In genomic region chr1:154081386-154082126, GRCh38 we compare ENCODE assay signal across 22 cellular contexts.
"Had no signal": no experiment of that assay in that cellular context is flagged by ENCODE, and none has a peak within 500 bp of the region (broad histone marks: within the 10 kb centered on the region; RNA-seq: fewer than 3 reads in every experiment).

No MANE protein-coding gene starts in this region.

- H3K27me3 ChIP-seq: adrenal gland had no signal

- H3K9me3 ChIP-seq: adrenal gland, SK-N-SH had no signal

- H3K4me3 ChIP-seq: adrenal gland had no signal

- H3K4me1 ChIP-seq: adrenal gland had no signal

- H3K27ac ChIP-seq: adrenal gland, VCaP had no signal

- DNase-seq: activated CD4-positive, alpha-beta T cell treated with anti-CD3 and anti-CD28 coated beads for 4 hours; activated CD8-positive, alpha-beta memory T cell treated with anti-CD3 and anti-CD28 coated beads, Interleukin-2, amount 50 U/mL, for 4 hours; activated CD8-positive, alpha-beta T cell treated with anti-CD3 and anti-CD28 coated beads for 36 hours; activated naive CD4-positive, alpha-beta T cell treated with anti-CD3 and anti-CD28 coated beads, Interleukin-2, amount 50 U/mL, for 16 hours; activated naive CD8-positive, alpha-beta T cell treated with anti-CD3 and anti-CD28 coated beads, Interleukin-2, amount 10 ng/mL, durations not matched to agents 7 days and 5 days; activated T-cell treated with anti-CD3 and anti-CD28 coated beads, Interleukin-2, amount 50 U/mL, for 72 hours; adrenal gland; aorta; NCI-H1048; NCI-H1417; NCI-H2029; NCI-H2107; NCI-H2171 treated with DMSO at 0.1 percent for 48 hours; NCI-H226; NCI-H510A; NCI-H526 treated with DMSO at 0.1 percent for 48 hours; NCI-H82; SK-N-SH; T-helper 1 cell had no signal

- ATAC-seq: activated CD4-positive, CD25-positive, alpha-beta regulatory T cell treated with anti-CD3 and anti-CD28 coated beads, Interleukin-2, amount 50 U/mL, for 24 hours; activated CD8-positive, alpha-beta T cell treated with anti-CD3 and anti-CD28 coated beads for 36 hours; activated T-cell treated with anti-CD3 and anti-CD28 coated beads, Interleukin-2, amount 50 U/mL, for 72 hours; Right ventricle myocardium inferior had no signal

- H3K9me2 ChIP-seq: SK-N-SH had no signal

- H3K36me3 ChIP-seq: adrenal gland had no signal

- H3K9ac ChIP-seq: SK-N-SH had no signal

- H3K4me2 ChIP-seq: SK-N-SH had no signal
